Comparison of ENCODE assay signal across 23 cellular contexts in genomic region chr14:95180966-95181733, GRCh38.
"Had no signal": no experiment of that assay in that cellular context is flagged by ENCODE, and none has a peak within 500 bp of the region (broad histone marks: within the 10 kb centered on the region; RNA-seq: fewer than 3 reads in every experiment).

No MANE protein-coding gene starts in this region.

- H3K4me3 Mint-ChIP-seq: activated naive CD8-positive, alpha-beta T cell; activated T-helper 17 cell treated with anti-CD3 and anti-CD28 coated beads, Interleukin-2, amount 50 U/mL, for 72 hours; central memory CD8-positive, alpha-beta T cell; immature natural killer cell; memory B cell; natural killer cell treated with Interleukin-12 subunit alpha and Interleukin-12 subunit beta and Interleukin-15 and Interleukin-18, amount 100 ng/mL, for 72 hours; stimulated activated memory B cell treated with anti-CD40 and anti-IgM and Interleukin-4, amounts not matched to agents 10 μg/mL and 1 μg/mL and 100 μg/mL, for 72 hours had no signal

- DNase-seq: activated T-cell treated with anti-CD3 and anti-CD28 coated beads, Interleukin-2, amount 50 U/mL, for 1 hour; adrenal gland; colonic mucosa; immature natural killer cell; left lung; nucleus accumbens; sigmoid colon; stimulated activated CD4-positive, alpha-beta T cell treated with anti-CD3 and anti-CD28 coated beads, Interleukin-15, amount 100 ng/mL, for 24 hours; stomach; T-helper 1 cell had no signal

- ATAC-seq: activated T-helper 17 cell treated with anti-CD3 and anti-CD28 coated beads, Interleukin-2, amount 50 U/mL, for 72 hours; left lung; natural killer cell treated with Interleukin-12 subunit alpha and Interleukin-12 subunit beta and Interleukin-15 and Interleukin-18, amount 100 ng/mL, for 72 hours; stimulated activated memory B cell treated with anti-CD40 and anti-IgM and Interleukin-4, amounts not matched to agents 10 μg/mL and 1 μg/mL and 100 μg/mL, for 72 hours had no signal

- H3K4me3 ChIP-seq: adrenal gland, colonic mucosa, left lung, sigmoid colon, smooth muscle cell, stomach, suprapubic skin, tibial nerve had no signal

- H3K9me3 Mint-ChIP-seq: activated T-helper 17 cell treated with anti-CD3 and anti-CD28 coated beads, Interleukin-2, amount 50 U/mL, for 72 hours; central memory CD8-positive, alpha-beta T cell; immature natural killer cell; memory B cell; natural killer cell treated with Interleukin-12 subunit alpha and Interleukin-12 subunit beta and Interleukin-15 and Interleukin-18, amount 100 ng/mL, for 72 hours; stimulated activated memory B cell treated with anti-CD40 and anti-IgM and Interleukin-4, amounts not matched to agents 10 μg/mL and 1 μg/mL and 100 μg/mL, for 72 hours had no signal

- H3K27ac Mint-ChIP-seq: activated naive CD8-positive, alpha-beta T cell; activated T-helper 17 cell treated with anti-CD3 and anti-CD28 coated beads, Interleukin-2, amount 50 U/mL, for 72 hours; memory B cell; natural killer cell treated with Interleukin-12 subunit alpha and Interleukin-12 subunit beta and Interleukin-15 and Interleukin-18, amount 100 ng/mL, for 72 hours; stimulated activated memory B cell treated with anti-CD40 and anti-IgM and Interleukin-4, amounts not matched to agents 10 μg/mL and 1 μg/mL and 100 μg/mL, for 72 hours had no signal

- FAIRE-seq: astrocyte, TTC549, urothelium cell line had no signal

- H3K27ac ChIP-seq: adrenal gland, colonic mucosa, epithelial cell of prostate, left lung, sigmoid colon, stomach, suprapubic skin had no signal

- H3K4me1 Mint-ChIP-seq: activated T-helper 17 cell treated with anti-CD3 and anti-CD28 coated beads, Interleukin-2, amount 50 U/mL, for 72 hours; central memory CD8-positive, alpha-beta T cell; immature natural killer cell had no signal

- H3K36me3 Mint-ChIP-seq: natural killer cell treated with Interleukin-12 subunit alpha and Interleukin-12 subunit beta and Interleukin-15 and Interleukin-18, amount 100 ng/mL, for 72 hours had no signal

- H3K27me3 ChIP-seq: adrenal gland, colonic mucosa, left lung, sigmoid colon, stomach, suprapubic skin, tibial nerve had no signal

- H3K36me3 ChIP-seq: adrenal gland, colonic mucosa, sigmoid colon, suprapubic skin, tibial nerve had no signal

- H3K9me3 ChIP-seq: adrenal gland, colonic mucosa, left lung, sigmoid colon, stomach, suprapubic skin, tibial nerve had no signal
